In genomic region chr12:125183187-125184067, GRCh38 we compare ENCODE assay signal across 8 cellular contexts. TPM values are rescaled to one million over a fixed set of nuclear protein-coding genes. Genes with fewer than 3 reads are reported as not detected.
DNase-seq lines count a peak whose midpoint lies in the region; ATAC-seq lines count a peak whose summit lies in the region.

No MANE protein-coding gene starts in this region.

- DNase-seq in Ammon's horn (ENCODE audit: low spot score), result peak; percentile 93
- peak; percentile 79 for DNase-seq in NCI-H510A treated with DMSO at 0.1 percent for 48 hours (lab: John Stamatoyannopoulos, UW)
- DNase-seq in activated CD4-positive, alpha-beta T cell treated with anti-CD3 and anti-CD28 coated beads, Interleukin-2, amount 50 U/mL, for 48 hours, result peak; percentile 82 to 86
- DNase-seq in effector CD8-positive, alpha-beta T cell (lab: John Stamatoyannopoulos, UW), result peak; percentile 40
- peak; percentile 94 for DNase-seq in mesenteric fat pad (ENCODE audit: low spot score)
- peak; percentile 59 to 62 for DNase-seq in stimulated activated CD8-positive, alpha-beta memory T cell treated with anti-CD3 and anti-CD28 coated beads, Interleukin-2, amount 100 ng/mL, for 1 hour (ENCODE audit: low read depth in 2 of 2)

- ATAC-seq in GM18867 (IDR thresholded peaks at IDR 0.05; ENCODE audit: unreplicated experiment) (peak; percentile 64), HG03175 (IDR thresholded peaks at IDR 0.05; ENCODE audit: unreplicated experiment) (peak; percentile 70)

RNA-seq across cellular contexts. Expression of gene TMEM132B, which starts 2.8 kb away (rescaled TPM):
- 0.32 TPM for total RNA-seq in mesenteric fat pad

Comparison
In these comparisons a context has a peak if more than half of its experiments do, and no peak if none do; other contexts are left out.
1. Peak in every context shown above with its lines: DNase-seq and ATAC-seq.
2. DNase-seq: peak in every context shown above with its lines; median percentile 94 in mesenteric fat pad; 93 in Ammon's horn; 84 in activated CD4-positive, alpha-beta T cell treated with anti-CD3 and anti-CD28 coated beads, Interleukin-2, amount 50 U/mL, for 48 hours; 79 in NCI-H510A treated with DMSO at 0.1 percent for 48 hours; 60 in stimulated activated CD8-positive, alpha-beta memory T cell treated with anti-CD3 and anti-CD28 coated beads, Interleukin-2, amount 100 ng/mL, for 1 hour; 40 in effector CD8-positive, alpha-beta T cell.